Comparison of ENCODE assay signal across 8 cellular contexts in the genomic region with DNA sequence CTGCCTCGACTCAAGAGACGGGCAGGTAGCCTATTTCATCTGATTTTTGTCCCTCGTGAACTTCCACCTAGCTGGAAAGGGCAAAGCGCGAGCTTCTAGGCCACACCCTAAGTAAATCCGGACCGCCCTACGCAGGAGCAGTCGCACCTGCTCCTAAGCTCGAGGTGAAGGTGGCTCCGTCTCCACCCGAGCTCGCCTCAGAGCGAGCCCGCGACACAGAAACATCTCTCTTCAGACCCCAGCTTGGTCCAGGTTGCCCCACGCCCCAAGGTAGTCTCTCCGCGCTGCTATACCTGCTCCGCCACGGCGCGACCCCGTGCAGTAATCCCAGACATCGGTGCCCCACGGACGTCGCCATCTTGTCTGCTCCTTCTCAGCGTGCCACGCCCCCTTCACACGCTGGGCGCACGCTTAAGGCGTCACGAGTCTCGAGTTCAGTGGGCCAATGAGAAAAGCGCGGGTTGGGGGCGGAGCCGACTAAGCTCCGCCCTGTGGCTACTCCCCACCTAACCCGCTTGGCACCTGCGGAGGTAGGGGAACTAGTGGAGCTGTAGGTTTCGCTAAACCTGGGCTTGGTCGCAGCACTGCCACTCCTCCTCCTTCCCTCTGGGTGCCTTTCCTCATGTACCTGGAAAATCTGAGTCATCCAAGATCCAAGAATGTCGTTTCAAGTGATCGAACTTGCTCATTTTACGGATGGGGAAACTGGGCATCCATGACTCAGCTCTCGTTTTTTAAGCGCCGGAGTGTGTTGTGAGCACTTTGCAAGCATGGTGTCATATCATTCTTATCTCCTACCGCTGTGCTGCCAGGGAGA. TPM values are rescaled to one million over a fixed set of nuclear protein-coding genes. Genes with fewer than 3 reads are reported as not detected.
DNase-seq lines count a peak whose midpoint lies in the region; ATAC-seq lines count a peak whose summit lies in the region.

A gene (minus strand): TSS at position 365 of the 817 bp plus-strand sequence. CDS start 7 bp downstream, at position 358.

- no peaks in the 10 kb centered on the region for H3K27me3 ChIP-seq in CD4-positive, alpha-beta memory T cell (ENCODE audit: insufficient read depth, low read length)

- ATAC-seq in GM19463 (IDR thresholded peaks at IDR 0.05; ENCODE audit: unreplicated experiment), result peak; percentile 81

- peaks cover 21% of the 10 kb centered on the region for H3K4me1 ChIP-seq in CD4-positive, alpha-beta memory T cell (ENCODE audit: insufficient read depth, low read length)

- peaks cover 5 to 18% of the 10 kb centered on the region in 2 donors for H3K36me3 Mint-ChIP-seq in CD4-positive, alpha-beta memory T cell

- H3K9me3 ChIP-seq in CD4-positive, alpha-beta memory T cell (ENCODE audit: control insufficient read depth in 1 of 2, low read length in 2 of 2), result no peaks in the 10 kb centered on the region

- DNase-seq in CD4-positive, alpha-beta memory T cell, result peak; percentile 96 to 97 (median 97)
- DNase-seq in HS-27A (ENCODE audit: low read depth) (peak; percentile 82), NK-92 (lab: John Stamatoyannopoulos, UW; ENCODE audit: unreplicated experiment) (peak; percentile 67), lung microvascular endothelial cell (ENCODE audit: low read depth in 2 of 2) (peak; percentile 96 to 97)
- peak; percentile 99 for DNase-seq in activated CD8-positive, alpha-beta memory T cell treated with anti-CD3 and anti-CD28 coated beads for 24 hours
- peak; percentile 94 for DNase-seq in effector CD8-positive, alpha-beta T cell (lab: John Stamatoyannopoulos, UW)
- peak; percentile 93 to 94 (median 94) for DNase-seq in stimulated activated CD4-positive, alpha-beta T cell treated with anti-CD3 and anti-CD28 coated beads, TNF-alpha, amount 100 ng/mL, for 48 hours (ENCODE audit: low read depth in 3 of 3)

- no peaks in the 10 kb centered on the region for H3K9me3 Mint-ChIP-seq in CD4-positive, alpha-beta memory T cell

- CTCF ChIA-PET in CD4-positive, alpha-beta memory T cell (lab: Charles Lee; ENCODE audit: partially characterized antibody), result interaction anchor here (0.7 to 7.9 kb wide), 14 partner anchors 15 to 315 kb away, joined by 3 to 78 read pairs (median 4); no protein-coding TSS in a partner anchor

- H3K27ac Mint-ChIP-seq in CD4-positive, alpha-beta memory T cell, result peak within 1 kb of the TSS; percentile 95 to 100 (median 98)

- POLR2A ChIA-PET in CD4-positive, alpha-beta memory T cell (lab: Charles Lee; ENCODE audit: partially characterized antibody), result interaction anchor here (0.6 to 3.3 kb wide), 29 partner anchors 8 to 813 kb away, joined by 3 to 70 read pairs (median 4); a partner anchor contains a TSS

- peaks cover 26 to 46% (median 33%) of the 10 kb centered on the region in 4 donors for H3K4me1 Mint-ChIP-seq in CD4-positive, alpha-beta memory T cell

- peaks cover 0 to 2% of the 10 kb centered on the region in 2 donors for H3K27me3 Mint-ChIP-seq in CD4-positive, alpha-beta memory T cell

- intact Hi-C loops in CD4-positive, alpha-beta memory T cell (cut with micrococcal nuclease), result loop anchor here (1.0 to 5.0 kb wide), 4 partner anchors 14 to 815 kb away; a partner anchor contains a TSS

- H3K27ac ChIP-seq in CD4-positive, alpha-beta memory T cell (ENCODE audit: low read depth, low read length), result peak within 1 kb of the TSS; percentile 73

- H3K4me3 ChIP-seq in CD4-positive, alpha-beta memory T cell (ENCODE audit: low read length in 2 of 2), result peak within 1 kb of the TSS; percentile 78 to 96

- H3K4me3 Mint-ChIP-seq in CD4-positive, alpha-beta memory T cell, result peak within 1 kb of the TSS; percentile 97 to 100 (median 100)

- no peaks in the 10 kb centered on the region for H3K36me3 ChIP-seq in CD4-positive, alpha-beta memory T cell (ENCODE audit: insufficient read depth, low read length)

RNA-seq across cellular contexts. Expression of the gene that starts here (rescaled TPM):
- total RNA-seq in CD4-positive, alpha-beta memory T cell, result 10 to 100 TPM; 34.3 to 35.4 TPM
- polyA plus RNA-seq in CD4-positive, alpha-beta memory T cell, result 10 to 100 TPM; 16.7 to 27.3 TPM
- 19.6 and 29.6 TPM in 2 replicates for total RNA-seq in lung microvascular endothelial cell

Comparison
In these comparisons a context has a peak if more than half of its experiments do, and no peak if none do; other contexts are left out.
1. Peak in every context shown above with its lines: DNase-seq, ATAC-seq, H3K4me3 ChIP-seq and H3K27ac ChIP-seq.